1 cellular context compared by ENCODE assay signal in the genomic region with DNA sequence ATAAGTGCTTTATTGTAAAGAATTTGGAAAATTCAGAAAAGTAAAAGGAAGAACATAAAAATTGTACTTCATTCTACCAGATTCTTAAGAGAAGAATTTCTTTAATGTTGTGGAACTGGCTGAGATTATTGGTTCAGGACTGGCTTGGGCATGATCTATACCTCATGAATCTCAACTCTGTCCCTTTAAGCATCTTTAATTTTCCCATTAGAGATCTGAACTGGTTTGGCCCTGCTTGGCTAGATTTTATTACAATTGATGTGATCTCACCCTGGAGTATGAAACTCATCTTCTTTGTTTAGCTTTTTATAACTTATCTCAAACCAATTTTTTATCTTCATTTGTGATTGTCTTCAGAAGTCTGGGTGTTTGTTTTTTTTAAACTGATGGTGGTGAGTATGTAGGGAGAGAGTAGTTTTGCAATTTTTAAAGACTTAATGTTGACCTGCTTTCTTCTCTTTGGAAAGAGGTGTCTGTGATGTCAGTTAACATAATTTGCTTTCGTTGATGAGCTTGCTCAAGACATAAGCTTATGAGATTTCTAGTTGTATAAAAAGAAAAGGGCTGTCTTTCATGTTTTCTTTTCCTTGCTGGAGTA.
TF ChIP-seq lines count a peak whose summit lies in the region.

No MANE protein-coding gene starts in this region.

TF ChIP-seq in neural cell, 6 proteins besides CTCF, POLR2A, EP300 and RAD21 (continued from another document):
- TF ChIP-seq REST (IDR thresholded peaks at IDR 0.05; ENCODE audit: borderline replicate concordance): no peak
